Comparison of ENCODE assay signal across 15 cellular contexts in genomic region chr10:12202230-12202629, GRCh38.
"Had no signal": no experiment of that assay in that cellular context is flagged by ENCODE, and none has a peak within 500 bp of the region (broad histone marks: within the 10 kb centered on the region; RNA-seq: fewer than 3 reads in every experiment).

No MANE protein-coding gene starts in this region.

- H3K27me3 Mint-ChIP-seq: dendritic cell treated with granulocyte-macrophage colony-stimulating factor and Interleukin-4, amounts not matched to agents 40 ng/mL and 50 ng/mL, for 4 days; effector memory CD8-positive, alpha-beta T cell; progenitor cell of endocrine pancreas had no signal

- H3K27ac Mint-ChIP-seq: dendritic cell treated with granulocyte-macrophage colony-stimulating factor and Interleukin-4, amounts not matched to agents 40 ng/mL and 50 ng/mL, for 4 days; nephron; progenitor cell of endocrine pancreas had no signal

- ATAC-seq: effector memory CD8-positive, alpha-beta T cell; gastrocnemius medialis; left lobe of liver; pancreas; right cardiac atrium; upper lobe of right lung had no signal

- H3K4me3 Mint-ChIP-seq: dendritic cell treated with granulocyte-macrophage colony-stimulating factor and Interleukin-4, amounts not matched to agents 40 ng/mL and 50 ng/mL, for 4 days; nephron had no signal

- H3K9me3 Mint-ChIP-seq: dendritic cell treated with granulocyte-macrophage colony-stimulating factor and Interleukin-4, amounts not matched to agents 40 ng/mL and 50 ng/mL, for 4 days; effector memory CD8-positive, alpha-beta T cell had no signal

- DNase-seq: effector memory CD8-positive, alpha-beta T cell; gastrocnemius medialis; islet precursor cell; occipital lobe; pancreas; right cardiac atrium; small intestine; stimulated activated CD4-positive, alpha-beta T cell treated with anti-CD3 and anti-CD28 coated beads, Interleukin-12 subunit alpha, Interleukin-12 subunit beta, amount 100 ng/mL, for 4 hours; stimulated activated naive CD4-positive, alpha-beta T cell treated with Interleukin-2 at 50 U/mL for 16 hours; testis; upper lobe of right lung had no signal
